27 cellular contexts compared by ENCODE assay signal in genomic region chr7:12794722-12795302, GRCh38.
"Had no signal": no experiment of that assay in that cellular context is flagged by ENCODE, and none has a peak within 500 bp of the region (broad histone marks: within the 10 kb centered on the region; RNA-seq: fewer than 3 reads in every experiment).

No MANE protein-coding gene starts in this region.

- H3K27me3 ChIP-seq: gastrocnemius medialis, right atrium auricular region, sigmoid colon, tibial nerve, upper lobe of right lung, vagina had no signal

- H3K4me1 ChIP-seq: gastrocnemius medialis, prostate gland, right atrium auricular region, sigmoid colon, tibial nerve, upper lobe of right lung, vagina had no signal

- H3K4me3 ChIP-seq: gastrocnemius medialis, lung, prostate gland, right atrium auricular region, sigmoid colon, thoracic aorta, tibial nerve, upper lobe of right lung, vagina had no signal

- ATAC-seq: esophagus mucosa; gastrocnemius medialis; stimulated activated naive B cell treated with anti-CD40 and anti-IgM and Interleukin-4, amounts not matched to agents 10 μg/mL and 1 μg/mL and 100 μg/mL, for 72 hours; upper lobe of right lung had no signal

- H3K4me3 Mint-ChIP-seq: dendritic cell treated with granulocyte-macrophage colony-stimulating factor and Interleukin-4, amounts not matched to agents 40 ng/mL and 50 ng/mL, for 4 days; endodermal cell; memory B cell; naive B cell; nephron; stimulated activated naive B cell treated with anti-CD40 and anti-IgM and Interleukin-4, amounts not matched to agents 10 μg/mL and 1 μg/mL and 100 μg/mL, for 72 hours; stimulated activated naive CD8-positive, alpha-beta T cell treated with anti-CD3 and anti-CD28 coated beads, Interleukin-15, Interleukin-2, amounts not matched to agents 100 ng/mL and 50 ng/mL, for 24 hours had no signal

- FAIRE-seq: colon had no signal

- H3K27me3 Mint-ChIP-seq: dendritic cell treated with granulocyte-macrophage colony-stimulating factor and Interleukin-4, amounts not matched to agents 40 ng/mL and 50 ng/mL, for 4 days; memory B cell; naive B cell; stimulated activated naive B cell treated with anti-CD40 and anti-IgM and Interleukin-4, amounts not matched to agents 10 μg/mL and 1 μg/mL and 100 μg/mL, for 72 hours; stimulated activated naive CD8-positive, alpha-beta T cell treated with anti-CD3 and anti-CD28 coated beads, Interleukin-15, Interleukin-2, amounts not matched to agents 100 ng/mL and 50 ng/mL, for 24 hours had no signal

- H3K36me3 ChIP-seq: gastrocnemius medialis, prostate gland, right atrium auricular region, sigmoid colon, thoracic aorta, tibial nerve, upper lobe of right lung, vagina had no signal

- H3K4me1 Mint-ChIP-seq: memory B cell; naive B cell; nephron; stimulated activated naive B cell treated with anti-CD40 and anti-IgM and Interleukin-4, amounts not matched to agents 10 μg/mL and 1 μg/mL and 100 μg/mL, for 72 hours had no signal

- DNase-seq: cerebellar nuclear complex; effector CD8-positive, alpha-beta T cell; endodermal cell; foreskin fibroblast; gastrocnemius medialis; head of caudate nucleus; kidney glomerular epithelial cell; naive B cell; nucleus accumbens; sigmoid colon; stimulated activated CD4-positive, alpha-beta T cell treated with anti-CD3 and anti-CD28 coated beads, Interleukin-2, amount 100 ng/mL, for 24 hours; stimulated activated CD4-positive, alpha-beta T cell treated with anti-CD3 and anti-CD28 coated beads, Interleukin-4, amount 100 ng/mL, for 4 hours; stimulated activated naive B cell treated with anti-CD40 and anti-IgM and Interleukin-4, amounts not matched to agents 10 μg/mL and 1 μg/mL and 100 μg/mL, for 72 hours; upper lobe of right lung had no signal

- H3K27ac ChIP-seq: epithelial cell of prostate, gastrocnemius medialis, prostate gland, right atrium auricular region, sigmoid colon, thoracic aorta, tibial nerve, upper lobe of right lung, vagina had no signal

- H3K36me3 Mint-ChIP-seq: memory B cell; naive B cell; stimulated activated naive B cell treated with anti-CD40 and anti-IgM and Interleukin-4, amounts not matched to agents 10 μg/mL and 1 μg/mL and 100 μg/mL, for 72 hours had no signal

- H3K9me3 Mint-ChIP-seq: endodermal cell; nephron; stimulated activated naive B cell treated with anti-CD40 and anti-IgM and Interleukin-4, amounts not matched to agents 10 μg/mL and 1 μg/mL and 100 μg/mL, for 72 hours; stimulated activated naive CD8-positive, alpha-beta T cell treated with anti-CD3 and anti-CD28 coated beads, Interleukin-15, Interleukin-2, amounts not matched to agents 100 ng/mL and 50 ng/mL, for 24 hours had no signal

- H3K27ac Mint-ChIP-seq: dendritic cell treated with granulocyte-macrophage colony-stimulating factor and Interleukin-4, amounts not matched to agents 40 ng/mL and 50 ng/mL, for 4 days; endodermal cell; memory B cell; naive B cell; nephron; stimulated activated naive B cell treated with anti-CD40 and anti-IgM and Interleukin-4, amounts not matched to agents 10 μg/mL and 1 μg/mL and 100 μg/mL, for 72 hours; stimulated activated naive CD8-positive, alpha-beta T cell treated with anti-CD3 and anti-CD28 coated beads, Interleukin-15, Interleukin-2, amounts not matched to agents 100 ng/mL and 50 ng/mL, for 24 hours had no signal

- H3K9me3 ChIP-seq: gastrocnemius medialis, prostate gland, right atrium auricular region, sigmoid colon, thoracic aorta, tibial nerve, upper lobe of right lung, vagina had no signal
